Comparison of ENCODE assay signal across 8 cellular contexts in the genomic region with DNA sequence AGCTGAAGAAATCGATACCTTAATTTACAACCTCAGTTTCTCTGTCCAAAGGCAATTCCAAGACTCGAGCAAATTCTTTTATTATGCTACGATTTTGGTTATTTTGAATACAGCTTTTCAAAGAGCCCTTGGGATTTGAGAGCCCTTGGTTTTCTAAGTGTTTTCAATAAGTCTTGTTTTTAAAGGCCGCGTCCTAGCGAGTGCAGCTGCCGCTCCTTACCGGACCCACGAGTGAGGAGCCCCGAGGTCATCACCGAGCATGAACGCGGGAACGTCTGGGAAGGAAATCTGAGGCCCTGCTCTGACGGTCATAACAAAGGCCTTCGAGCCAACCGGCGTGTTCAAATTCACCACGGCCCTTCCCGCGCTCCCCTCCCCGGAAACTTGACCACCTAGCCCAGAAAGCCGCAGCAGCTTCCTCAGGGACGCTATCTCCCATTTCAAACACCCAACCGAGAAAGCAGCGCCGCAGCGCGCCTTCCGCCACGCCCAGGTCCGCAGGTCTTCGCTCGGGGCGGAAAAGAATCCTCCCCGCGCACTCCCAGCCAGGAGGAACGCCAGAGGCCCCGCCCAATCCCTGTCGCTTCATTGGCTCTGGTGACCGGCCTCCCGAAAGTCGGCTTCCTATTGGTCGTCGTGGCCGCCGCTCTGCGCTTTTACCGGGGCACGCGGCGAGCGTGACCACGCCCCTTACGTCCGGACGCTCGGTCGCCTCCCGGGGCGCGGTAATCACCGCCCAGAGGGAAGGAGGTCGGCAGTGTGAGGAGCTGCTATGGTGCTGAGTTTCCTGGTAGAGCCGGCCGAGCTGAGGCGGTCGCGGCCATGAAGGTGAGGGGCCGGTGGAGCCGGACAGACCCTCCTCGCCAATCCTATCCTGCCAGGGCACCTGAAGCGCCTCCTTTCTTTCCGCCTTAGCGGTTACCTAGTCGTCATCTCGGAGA. TPM values are rescaled to one million over a fixed set of nuclear protein-coding genes. Genes with fewer than 3 reads are reported as not detected.
DNase-seq lines count a peak whose midpoint lies in the region; ATAC-seq and TF ChIP-seq lines count a peak whose summit lies in the region.

A gene with protein sequence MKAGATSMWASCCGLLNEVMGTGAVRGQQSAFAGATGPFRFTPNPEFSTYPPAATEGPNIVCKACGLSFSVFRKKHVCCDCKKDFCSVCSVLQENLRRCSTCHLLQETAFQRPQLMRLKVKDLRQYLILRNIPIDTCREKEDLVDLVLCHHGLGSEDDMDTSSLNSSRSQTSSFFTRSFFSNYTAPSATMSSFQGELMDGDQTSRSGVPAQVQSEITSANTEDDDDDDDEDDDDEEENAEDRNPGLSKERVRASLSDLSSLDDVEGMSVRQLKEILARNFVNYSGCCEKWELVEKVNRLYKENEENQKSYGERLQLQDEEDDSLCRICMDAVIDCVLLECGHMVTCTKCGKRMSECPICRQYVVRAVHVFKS (plus strand): TSS at position 728 of the 941 bp plus-strand sequence. CDS start 95 bp downstream, at position 823.

- H3K9ac ChIP-seq in adipocyte (ENCODE audit: low read length) (peak within 1 kb of the TSS; percentile 96), parathyroid adenoma (peak within 1 kb of the TSS; percentile 58)

- 1% methylated on average over 31 to 47 of the region's 77 CpGs for WGBS in tibial nerve, 2 donors

- peaks cover 15% of the 10 kb centered on the region for H3K4me1 ChIP-seq in adipocyte (ENCODE audit: control insufficient read depth, insufficient read depth, low read length)
- H3K4me1 ChIP-seq in parathyroid adenoma, result no peaks in the 10 kb centered on the region
- peaks cover 0 to 37% (median 9%) of the 10 kb centered on the region in 4 donors for H3K4me1 ChIP-seq in tibial nerve

- H3K27ac ChIP-seq in parathyroid adenoma (peak within 1 kb of the TSS; percentile 48), tibial nerve (peak within 1 kb of the TSS; percentile 68 to 96 (median 92))

- intact Hi-C loops in Right ventricle myocardium superior (cut with DNase I), result no loop called here

- TF ChIP-seq POLR2A in tibial nerve (IDR thresholded peaks at IDR 0.05), result peak; percentile 78 to 96

- peak; percentile 96 for ATAC-seq in HG02798 (IDR thresholded peaks at IDR 0.05; ENCODE audit: poor library complexity, unreplicated experiment)
- peak; percentile 99 for ATAC-seq in Right ventricle myocardium superior (ENCODE audit: poor library complexity)

- peak; percentile 98 for DNase-seq in NCI-H1436 (lab: John Stamatoyannopoulos, UW)
- DNase-seq in T follicular helper cell (ENCODE audit: low read depth), result peak; percentile 95
- peak; percentile 99 for DNase-seq in adipocyte (ENCODE audit: low read depth)
- peak; percentile 100 for DNase-seq in Right ventricle myocardium superior
- peak; percentile 96 to 97 for DNase-seq in tibial nerve (ENCODE audit: low spot score in 2 of 2)

- TF ChIP-seq EP300 in tibial nerve (IDR thresholded peaks at IDR 0.05), result peak; percentile 78 to 98

- peaks cover 11% of the 10 kb centered on the region for H3K79me2 ChIP-seq in parathyroid adenoma

- H3K27me3 ChIP-seq in adipocyte (replicated peaks; ENCODE audit: control insufficient read depth, insufficient read depth, low read length) (no peaks in the 10 kb centered on the region), parathyroid adenoma (ENCODE audit: control insufficient read depth, insufficient read depth, low read length) (no peaks in the 10 kb centered on the region), tibial nerve (no peaks in the 10 kb centered on the region)

- peak within 1 kb of the TSS; percentile 88 for H3K4me2 ChIP-seq in parathyroid adenoma (ENCODE audit: low read length)

- H2AFZ ChIP-seq in parathyroid adenoma, result peak within 1 kb of the TSS; percentile 92

- TF ChIP-seq CTCF in GM12875 (IDR thresholded peaks at IDR 0.05; ENCODE audit: borderline replicate concordance, insufficient read depth, low read depth, low read length), result no peak
- no peak for TF ChIP-seq CTCF in parathyroid adenoma (IDR thresholded peaks at IDR 0.05)
- TF ChIP-seq CTCF in tibial nerve (IDR thresholded peaks at IDR 0.05), result peak in 2 of 5 experiments; percentile 11 to 38

- H3K9me3 ChIP-seq in adipocyte (ENCODE audit: control insufficient read depth, low read length), result no peaks in the 10 kb centered on the region
- no peaks in the 10 kb centered on the region for H3K9me3 ChIP-seq in parathyroid adenoma (ENCODE audit: control insufficient read depth, low read length)
- H3K9me3 ChIP-seq in tibial nerve, result no peaks in the 10 kb centered on the region

- peaks cover under 1% of the 10 kb centered on the region for H3K36me3 ChIP-seq in adipocyte (ENCODE audit: control insufficient read depth, insufficient read depth, low read length, severe bottlenecking)
- no peaks in the 10 kb centered on the region for H3K36me3 ChIP-seq in parathyroid adenoma (ENCODE audit: control insufficient read depth, insufficient read depth, low read length)
- H3K36me3 ChIP-seq in tibial nerve, result peaks cover 0 to 6% (median 0%) of the 10 kb centered on the region in 3 donors

- H3K4me3 ChIP-seq in GM12875 (ENCODE audit: low read depth, low read length), result peak within 1 kb of the TSS; percentile 97
- H3K4me3 ChIP-seq in adipocyte (ENCODE audit: low read length), result peak within 1 kb of the TSS; percentile 92
- peak within 1 kb of the TSS; percentile 93 for H3K4me3 ChIP-seq in parathyroid adenoma (ENCODE audit: low read depth, low read length)
- peak within 1 kb of the TSS; percentile 71 to 95 (median 92) for H3K4me3 ChIP-seq in tibial nerve

RNA-seq across cellular contexts. Expression of the gene that starts here (rescaled TPM):
- 19.2 TPM for total RNA-seq in Right ventricle myocardium superior
- total RNA-seq in tibial nerve, result 10 to 100 TPM; 39.8 to 44.7 (median 41.6) TPM

Comparison
In these comparisons a context has a peak if more than half of its experiments do, and no peak if none do; other contexts are left out.
1. Peak in every context shown above with its lines: DNase-seq, ATAC-seq, H3K4me3 ChIP-seq and H3K27ac ChIP-seq.